1 cellular context compared by ENCODE assay signal in the genomic region with DNA sequence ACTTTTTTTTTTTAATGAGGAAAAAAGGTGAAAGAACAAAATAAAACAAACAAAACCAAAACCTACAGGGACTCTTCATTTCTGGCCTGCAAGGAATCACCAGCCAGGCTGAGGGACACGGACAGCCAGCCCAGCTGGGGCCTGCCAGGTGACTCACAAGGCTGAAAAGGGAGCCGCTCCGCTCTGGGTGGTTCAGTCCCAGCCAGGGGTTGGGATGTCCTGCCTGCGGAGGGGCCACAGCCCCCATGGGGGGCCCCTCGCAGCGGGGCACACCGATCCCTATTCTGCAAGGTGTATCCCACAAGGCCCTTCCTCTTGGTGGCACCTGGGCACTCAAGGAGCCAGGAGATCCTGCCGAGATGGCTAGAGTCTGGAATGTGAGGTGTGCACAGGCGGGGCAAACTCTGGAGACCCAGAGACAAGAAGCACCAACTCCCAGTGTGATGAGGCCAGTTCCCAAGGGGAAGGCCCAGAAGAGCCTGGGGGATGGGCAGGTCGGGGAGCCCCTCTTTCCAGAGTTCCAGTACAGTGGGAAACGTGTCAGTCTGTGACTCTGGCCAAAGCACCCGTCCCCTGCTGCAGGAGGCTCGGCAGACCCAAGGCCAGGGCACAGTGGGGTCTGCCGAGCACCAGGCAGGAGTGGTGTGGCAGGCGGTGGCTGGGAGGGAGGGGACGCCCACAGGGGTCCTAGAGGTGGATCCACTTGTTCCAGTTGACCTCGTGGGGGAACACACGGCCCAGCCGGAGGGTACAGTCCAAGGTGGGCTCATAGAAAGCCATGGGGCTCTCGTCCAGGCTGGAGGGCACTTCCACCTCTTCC.
TF ChIP-seq lines count a peak whose summit lies in the region.

No MANE protein-coding gene starts in this region.

TF ChIP-seq in HepG2, 621 proteins besides CTCF, POLR2A, EP300 and RAD21:
- TF ChIP-seq SNAI1 (CRISPR knock-in tag; IDR thresholded peaks at IDR 0.05; ENCODE audit: borderline replicate concordance) (no peak), ZBTB21 (CRISPR knock-in tag; IDR thresholded peaks at IDR 0.05) (no peak), RBM22 (optimal IDR thresholded peaks at IDR 0.05; ENCODE audit: low read length) (peak; percentile 31), REL (CRISPR knock-in tag; conservative IDR thresholded peaks at IDR 0.05) (no peak), IRX3 (CRISPR knock-in tag; IDR thresholded peaks at IDR 0.05; ENCODE audit: borderline replicate concordance, low read depth) (no peak), ZSCAN22 (CRISPR knock-in tag; IDR thresholded peaks at IDR 0.05) (no peak), ZC3H4 (CRISPR knock-in tag; IDR thresholded peaks at IDR 0.05; ENCODE audit: borderline replicate concordance) (no peak), SAP130 (CRISPR knock-in tag; IDR thresholded peaks at IDR 0.05; ENCODE audit: low read depth) (no peak), POLR2G (IDR thresholded peaks at IDR 0.05; ENCODE audit: low read depth, low read length) (peak; percentile 19; the same call in 1 of the 2 replicates)
- TF ChIP-seq, protein P1, sequence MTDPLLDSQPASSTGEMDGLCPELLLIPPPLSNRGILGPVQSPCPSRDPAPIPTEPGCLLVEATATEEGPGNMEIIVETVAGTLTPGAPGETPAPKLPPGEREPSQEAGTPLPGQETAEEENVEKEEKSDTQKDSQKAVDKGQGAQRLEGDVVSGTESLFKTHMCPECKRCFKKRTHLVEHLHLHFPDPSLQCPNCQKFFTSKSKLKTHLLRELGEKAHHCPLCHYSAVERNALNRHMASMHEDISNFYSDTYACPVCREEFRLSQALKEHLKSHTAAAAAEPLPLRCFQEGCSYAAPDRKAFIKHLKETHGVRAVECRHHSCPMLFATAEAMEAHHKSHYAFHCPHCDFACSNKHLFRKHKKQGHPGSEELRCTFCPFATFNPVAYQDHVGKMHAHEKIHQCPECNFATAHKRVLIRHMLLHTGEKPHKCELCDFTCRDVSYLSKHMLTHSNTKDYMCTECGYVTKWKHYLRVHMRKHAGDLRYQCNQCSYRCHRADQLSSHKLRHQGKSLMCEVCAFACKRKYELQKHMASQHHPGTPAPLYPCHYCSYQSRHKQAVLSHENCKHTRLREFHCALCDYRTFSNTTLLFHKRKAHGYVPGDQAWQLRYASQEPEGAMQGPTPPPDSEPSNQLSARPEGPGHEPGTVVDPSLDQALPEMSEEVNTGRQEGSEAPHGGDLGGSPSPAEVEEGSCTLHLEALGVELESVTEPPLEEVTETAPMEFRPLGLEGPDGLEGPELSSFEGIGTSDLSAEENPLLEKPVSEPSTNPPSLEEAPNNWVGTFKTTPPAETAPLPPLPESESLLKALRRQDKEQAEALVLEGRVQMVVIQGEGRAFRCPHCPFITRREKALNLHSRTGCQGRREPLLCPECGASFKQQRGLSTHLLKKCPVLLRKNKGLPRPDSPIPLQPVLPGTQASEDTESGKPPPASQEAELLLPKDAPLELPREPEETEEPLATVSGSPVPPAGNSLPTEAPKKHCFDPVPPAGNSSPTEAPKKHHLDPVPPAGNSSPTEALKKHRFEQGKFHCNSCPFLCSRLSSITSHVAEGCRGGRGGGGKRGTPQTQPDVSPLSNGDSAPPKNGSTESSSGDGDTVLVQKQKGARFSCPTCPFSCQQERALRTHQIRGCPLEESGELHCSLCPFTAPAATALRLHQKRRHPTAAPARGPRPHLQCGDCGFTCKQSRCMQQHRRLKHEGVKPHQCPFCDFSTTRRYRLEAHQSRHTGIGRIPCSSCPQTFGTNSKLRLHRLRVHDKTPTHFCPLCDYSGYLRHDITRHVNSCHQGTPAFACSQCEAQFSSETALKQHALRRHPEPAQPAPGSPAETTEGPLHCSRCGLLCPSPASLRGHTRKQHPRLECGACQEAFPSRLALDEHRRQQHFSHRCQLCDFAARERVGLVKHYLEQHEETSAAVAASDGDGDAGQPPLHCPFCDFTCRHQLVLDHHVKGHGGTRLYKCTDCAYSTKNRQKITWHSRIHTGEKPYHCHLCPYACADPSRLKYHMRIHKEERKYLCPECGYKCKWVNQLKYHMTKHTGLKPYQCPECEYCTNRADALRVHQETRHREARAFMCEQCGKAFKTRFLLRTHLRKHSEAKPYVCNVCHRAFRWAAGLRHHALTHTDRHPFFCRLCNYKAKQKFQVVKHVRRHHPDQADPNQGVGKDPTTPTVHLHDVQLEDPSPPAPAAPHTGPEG (CRISPR knock-in tag; IDR thresholded peaks at IDR 0.05): no peak
TF ChIP-seq in HepG2: peak in this region for 2.
